ENCODE assay signal across 1 cellular context in genomic region chr2:129864719-129865118, GRCh38.
TF ChIP-seq lines count a peak whose summit lies in the region.

No MANE protein-coding gene starts in this region.

TF ChIP-seq in GM12878, 131 proteins besides CTCF, POLR2A, EP300 and RAD21 (continued from another document):
- no peak for TF ChIP-seq FOXM1 (IDR thresholded peaks at IDR 0.05; ENCODE audit: low read depth, low read length)
- no peak for TF ChIP-seq BCL3 (IDR thresholded peaks at IDR 0.05; ENCODE audit: borderline replicate concordance, insufficient read depth, low read depth, low read length, poor library complexity, severe bottlenecking)
- TF ChIP-seq CHD1 (IDR thresholded peaks at IDR 0.05; ENCODE audit: low read depth, low read length), result no peak
